Comparison of ENCODE assay signal across 8 cellular contexts in genomic region chrX:136496359-136496767, GRCh38. TPM values are rescaled to one million over a fixed set of nuclear protein-coding genes. Genes with fewer than 3 reads are reported as not detected.
A peak's percentile ranks its signal among the peaks of the same experiment; 100 is the strongest.
DNase-seq lines count a peak whose midpoint lies in the region; ATAC-seq and TF ChIP-seq lines count a peak whose summit lies in the region.

No MANE protein-coding gene starts in this region.

- DNase-seq in SJSA1 (ENCODE audit: low read depth in 1 of 2, low spot score in 2 of 2) (no peak), fibroblast of mammary gland (ENCODE audit: low read depth) (no peak), middle frontal gyrus (ENCODE audit: extremely low spot score, low spot score) (no peak), HT-29 (ENCODE audit: low spot score) (no peak), NCI-H1105 (lab: John Stamatoyannopoulos, UW) (no peak), NCI-H2107 (lab: John Stamatoyannopoulos, UW) (no peak)

- H3K36me3 ChIP-seq in SJSA1 (peaks cover 6% of the 10 kb centered on the region; the same call in 1 of the 2 replicates), skeletal muscle satellite cell (ENCODE audit: insufficient read depth, low read length) (no peaks in the 10 kb centered on the region)

- no peaks in the 10 kb centered on the region for H3K9me3 ChIP-seq in SJSA1 (replicated peaks)
- H3K9me3 ChIP-seq in skeletal muscle satellite cell (replicated peaks; ENCODE audit: low read length), result no peaks in the 10 kb centered on the region

- peak overlapping the region; percentile 83 for H3K9ac ChIP-seq in skeletal muscle satellite cell (ENCODE audit: low read depth, low read length)

- TF ChIP-seq CTCF in fibroblast of mammary gland (conservative IDR thresholded peaks at IDR 0.05; ENCODE audit: control insufficient read depth, insufficient read depth, low read depth, low read length), result no peak

- peak overlapping the region; percentile 85 for H3K4me3 ChIP-seq in SJSA1
- H3K4me3 ChIP-seq in fibroblast of mammary gland (ENCODE audit: control insufficient read depth, low read depth, low read length), result peak overlapping the region; percentile 69
- H3K4me3 ChIP-seq in skeletal muscle satellite cell (ENCODE audit: low read length), result peak overlapping the region; percentile 87

- peak overlapping the region; percentile 92 for H3K4me2 ChIP-seq in skeletal muscle satellite cell (ENCODE audit: low read length)

- H3K4me1 ChIP-seq in SJSA1 (replicated peaks) (no peaks in the 10 kb centered on the region), skeletal muscle satellite cell (ENCODE audit: control insufficient read depth, insufficient read depth, low read length) (no peaks in the 10 kb centered on the region)

- H3K27ac ChIP-seq in SJSA1, result peak overlapping the region; percentile 97

- peak; percentile 10 for ATAC-seq in GM19395 (IDR thresholded peaks at IDR 0.05; ENCODE audit: unreplicated experiment)

- 0 out of 2 replicates have a peak, but pooled peaks cover 2% of the 10 kb centered on the region for H3K27me3 ChIP-seq in SJSA1 (replicated peaks)
- H3K27me3 ChIP-seq in skeletal muscle satellite cell (ENCODE audit: control insufficient read depth, insufficient read depth, low read length), result peaks cover 7% of the 10 kb centered on the region

RNA-seq across cellular contexts. Expression of gene HTATSF1, which starts 1.0 kb away (rescaled TPM):
- 88.3 and 90.4 TPM in 2 replicates for total RNA-seq in SJSA1 (2014; rRNA removed; shearing (Covaris generic))
- 16.7 and 22.1 TPM in 2 replicates for total RNA-seq in skeletal muscle satellite cell (2012; rRNA removed)
- total RNA-seq in HT-29 (2014; rRNA removed; shearing (Covaris generic)), result 60.7 and 66.4 TPM in 2 replicates

RNA-seq across cellular contexts. Expression of gene BRS3, which starts 8.6 kb away (rescaled TPM):
- total RNA-seq in SJSA1 (2014; rRNA removed; shearing (Covaris generic)), result not detected in 2 replicates
- not detected in 2 replicates for total RNA-seq in skeletal muscle satellite cell (2012; rRNA removed)
- not detected in 2 replicates for total RNA-seq in HT-29 (2014; rRNA removed; shearing (Covaris generic))

RNA-seq across cellular contexts. Expression of gene VGLL1, which starts 35.7 kb away (rescaled TPM):
- total RNA-seq in SJSA1 (2014; rRNA removed; shearing (Covaris generic)), result not detected in 2 replicates
- not detected in 2 replicates for total RNA-seq in skeletal muscle satellite cell (2012; rRNA removed)
- total RNA-seq in HT-29 (2014; rRNA removed; shearing (Covaris generic)), result 3.5 and 4.7 TPM in 2 replicates
